Comparison of ENCODE assay signal across 8 cellular contexts in the genomic region with DNA sequence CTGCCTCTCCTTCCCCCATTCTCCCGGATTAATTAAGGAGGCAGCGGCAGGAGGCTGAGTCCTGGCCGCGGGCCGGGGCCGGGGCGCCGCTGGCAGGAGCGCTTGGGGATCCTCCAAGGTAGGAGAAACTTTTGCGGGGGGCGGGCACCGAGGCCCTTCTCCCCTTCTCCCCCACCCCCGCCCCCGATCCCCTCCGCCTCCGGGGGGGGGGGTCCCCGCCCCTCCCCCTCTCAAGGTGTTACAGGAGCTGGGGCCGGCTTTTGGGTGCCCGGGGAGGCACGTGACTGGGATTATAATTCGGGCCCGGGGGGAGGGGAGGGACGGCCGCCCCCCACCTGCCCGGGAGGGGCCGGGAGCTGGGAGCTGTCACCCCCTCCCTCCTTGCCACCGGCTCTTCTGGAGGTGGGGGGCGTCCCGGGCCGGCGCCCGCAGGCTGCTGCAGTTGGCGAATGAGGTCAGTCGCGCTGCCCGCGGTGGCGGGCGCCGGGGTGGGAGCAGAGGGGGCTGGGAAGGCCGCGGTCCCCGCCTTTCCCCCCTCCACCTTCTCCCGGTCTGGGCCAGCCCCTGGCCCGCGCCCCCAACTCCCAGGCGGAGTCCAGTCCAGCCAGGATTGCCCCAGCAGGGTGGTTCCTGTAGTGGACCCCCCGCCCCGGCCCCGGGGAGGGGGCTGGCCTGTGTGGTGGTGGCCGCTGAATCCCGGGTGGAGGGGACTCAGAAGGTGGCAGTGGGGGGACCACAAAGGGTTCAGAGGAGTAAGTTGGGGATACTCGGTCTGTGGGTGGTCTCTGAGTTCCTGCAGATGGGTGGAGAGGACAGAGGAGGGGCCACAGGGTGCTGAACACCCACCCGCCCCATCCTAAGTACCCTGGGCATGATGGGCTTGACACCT. TPM values are rescaled to one million over a fixed set of nuclear protein-coding genes. Genes with fewer than 3 reads are reported as not detected.
DNase-seq lines count a peak whose midpoint lies in the region; ATAC-seq and TF ChIP-seq lines count a peak whose summit lies in the region.

No MANE protein-coding gene starts in this region.

- peak; percentile 17 for DNase-seq in stimulated activated CD4-positive, alpha-beta T cell treated with anti-CD3 and anti-CD28 coated beads, Interleukin-12 subunit alpha, Interleukin-12 subunit beta, amount 100 ng/mL, for 4 hours
- no peak for DNase-seq in stimulated activated CD4-positive, alpha-beta T cell treated with anti-CD3 and anti-CD28 coated beads, Interleukin-1b, Interleukin-23, amount 100 ng/mL, for 48 hours
- peak; percentile 64 for DNase-seq in astrocyte of the hippocampus (ENCODE audit: low read depth, low spot score)
- no peak for DNase-seq in kidney epithelial cell (ENCODE audit: low read depth)
- DNase-seq in COR-L47 (lab: John Stamatoyannopoulos, UW), result no peak
- no peak for DNase-seq in NCI-H2196 (lab: John Stamatoyannopoulos, UW; ENCODE audit: unreplicated experiment)
- no peak for DNase-seq in SIG-M5 treated with dmso at 0.1 percent for 504 hours (lab: John Stamatoyannopoulos, UW; ENCODE audit: unreplicated experiment)

- TF ChIP-seq CTCF in kidney epithelial cell (IDR thresholded peaks at IDR 0.05; ENCODE audit: insufficient read depth, low read length, poor library complexity, severe bottlenecking), result no peak

- H3K27ac Mint-ChIP-seq in stimulated activated memory B cell treated with anti-CD40 and anti-IgM and Interleukin-4, amounts not matched to agents 10 μg/mL and 1 μg/mL and 100 μg/mL, for 72 hours, result peak overlapping the region; percentile 42

- H3K4me1 Mint-ChIP-seq in stimulated activated memory B cell treated with anti-CD40 and anti-IgM and Interleukin-4, amounts not matched to agents 10 μg/mL and 1 μg/mL and 100 μg/mL, for 72 hours, result peaks cover 7% of the 10 kb centered on the region

- peaks cover 52% of the 10 kb centered on the region for H3K27me3 Mint-ChIP-seq in stimulated activated memory B cell treated with anti-CD40 and anti-IgM and Interleukin-4, amounts not matched to agents 10 μg/mL and 1 μg/mL and 100 μg/mL, for 72 hours

- H3K4me3 Mint-ChIP-seq in stimulated activated memory B cell treated with anti-CD40 and anti-IgM and Interleukin-4, amounts not matched to agents 10 μg/mL and 1 μg/mL and 100 μg/mL, for 72 hours, result peak overlapping the region; percentile 76

- H3K36me3 ChIP-seq in kidney epithelial cell (ENCODE audit: control insufficient read depth, insufficient read depth, low read length), result no peaks in the 10 kb centered on the region

- H3K27me3 ChIP-seq in kidney epithelial cell (ENCODE audit: control insufficient read depth, insufficient read depth, low read length), result no peaks in the 10 kb centered on the region

- no peaks in the 10 kb centered on the region for H3K36me3 Mint-ChIP-seq in stimulated activated memory B cell treated with anti-CD40 and anti-IgM and Interleukin-4, amounts not matched to agents 10 μg/mL and 1 μg/mL and 100 μg/mL, for 72 hours

- H3K9me3 Mint-ChIP-seq in stimulated activated memory B cell treated with anti-CD40 and anti-IgM and Interleukin-4, amounts not matched to agents 10 μg/mL and 1 μg/mL and 100 μg/mL, for 72 hours, result no peaks in the 10 kb centered on the region

- peak; percentile 9 for ATAC-seq in stimulated activated memory B cell treated with anti-CD40 and anti-IgM and Interleukin-4, amounts not matched to agents 10 μg/mL and 1 μg/mL and 100 μg/mL, for 72 hours

- peak overlapping the region; percentile 78 for H3K4me3 ChIP-seq in kidney epithelial cell (ENCODE audit: low read depth, low read length)

RNA-seq across cellular contexts. Expression of a gene that starts 0.6 kb away (rescaled TPM):
- total RNA-seq in kidney epithelial cell, result 36.8 and 43.1 TPM in 2 replicates

Comparison
In these comparisons a context has a peak if more than half of its experiments do, and no peak if none do; other contexts are left out.
1. DNase-seq: peak in stimulated activated CD4-positive, alpha-beta T cell treated with anti-CD3 and anti-CD28 coated beads, Interleukin-12 subunit alpha, Interleukin-12 subunit beta, amount 100 ng/mL, for 4 hours (single experiment) and astrocyte of the hippocampus (single experiment); none in stimulated activated CD4-positive, alpha-beta T cell treated with anti-CD3 and anti-CD28 coated beads, Interleukin-1b, Interleukin-23, amount 100 ng/mL, for 48 hours (single experiment), kidney epithelial cell (single experiment), COR-L47 (single experiment), NCI-H2196 (single experiment) and SIG-M5 treated with dmso at 0.1 percent for 504 hours (single experiment).